25 cellular contexts compared by ENCODE assay signal in genomic region chr1:96400074-96400473, GRCh38.
"Had no signal": no experiment of that assay in that cellular context is flagged by ENCODE, and none has a peak within 500 bp of the region (broad histone marks: within the 10 kb centered on the region; RNA-seq: fewer than 3 reads in every experiment).

No MANE protein-coding gene starts in this region.

- H3K36me3 Mint-ChIP-seq: natural killer cell treated with Interleukin-12 subunit alpha and Interleukin-12 subunit beta and Interleukin-15 and Interleukin-18, amount 100 ng/mL, for 72 hours; neural progenitor cell; stimulated activated naive B cell treated with anti-CD40 and anti-IgM and Interleukin-4, amounts not matched to agents 10 μg/mL and 1 μg/mL and 100 μg/mL, for 72 hours had no signal

- H3K9ac ChIP-seq: neural progenitor cell had no signal

- H3K4me1 ChIP-seq: esophagus squamous epithelium, foreskin keratinocyte, left ventricle myocardium inferior, lower lobe of right lung, neural progenitor cell, right atrium auricular region, testis, tibial nerve, upper lobe of right lung, vagina had no signal

- DNase-seq: esophagus squamous epithelium; foreskin keratinocyte; head of caudate nucleus; kidney; left cardiac atrium; left ventricle myocardium inferior; lower lobe of right lung; mesenchymal stem cell; midbrain; nucleus accumbens; ovary; sigmoid colon; stimulated activated CD4-positive, alpha-beta T cell treated with anti-CD3 and anti-CD28 coated beads, Interleukin-2, amount 100 ng/mL, for 24 hours; stimulated activated CD4-positive, alpha-beta T cell treated with anti-CD3 and anti-CD28 coated beads, Interleukin-4, amount 100 ng/mL, for 4 hours; stimulated activated naive B cell treated with anti-CD40 and anti-IgM and Interleukin-4, amounts not matched to agents 10 μg/mL and 1 μg/mL and 100 μg/mL, for 72 hours; stimulated activated naive CD8-positive, alpha-beta T cell treated with anti-CD3 and anti-CD28 coated beads, Interleukin-15, amount 100 ng/mL, for 72 hours; testis; upper lobe of right lung had no signal

- H3K27me3 Mint-ChIP-seq: natural killer cell treated with Interleukin-12 subunit alpha and Interleukin-12 subunit beta and Interleukin-15 and Interleukin-18, amount 100 ng/mL, for 72 hours; stimulated activated naive B cell treated with anti-CD40 and anti-IgM and Interleukin-4, amounts not matched to agents 10 μg/mL and 1 μg/mL and 100 μg/mL, for 72 hours; stimulated activated naive CD8-positive, alpha-beta T cell treated with anti-CD3 and anti-CD28 coated beads, Interleukin-15, amount 100 ng/mL, for 72 hours had no signal

- H3K79me2 ChIP-seq: hepatocyte had no signal

- H3K4me3 Mint-ChIP-seq: natural killer cell treated with Interleukin-12 subunit alpha and Interleukin-12 subunit beta and Interleukin-15 and Interleukin-18, amount 100 ng/mL, for 72 hours; neural progenitor cell; stimulated activated naive B cell treated with anti-CD40 and anti-IgM and Interleukin-4, amounts not matched to agents 10 μg/mL and 1 μg/mL and 100 μg/mL, for 72 hours; stimulated activated naive CD8-positive, alpha-beta T cell treated with anti-CD3 and anti-CD28 coated beads, Interleukin-15, amount 100 ng/mL, for 72 hours had no signal

- H3K36me3 ChIP-seq: esophagus squamous epithelium, left ventricle myocardium inferior, lower lobe of right lung, neural progenitor cell, ovary, right atrium auricular region, sigmoid colon, tibial nerve, upper lobe of right lung, vagina had no signal

- H3K27ac ChIP-seq: esophagus squamous epithelium, foreskin keratinocyte, hepatocyte, left ventricle myocardium inferior, lower lobe of right lung, neural progenitor cell, ovary, right atrium auricular region, sigmoid colon, skin epidermis, testis, tibial nerve, upper lobe of right lung, vagina had no signal

- H2AFZ ChIP-seq: hepatocyte, neural progenitor cell had no signal

- H3K9me3 ChIP-seq: esophagus squamous epithelium, left ventricle myocardium inferior, lower lobe of right lung, ovary, right atrium auricular region, sigmoid colon, testis, tibial nerve, upper lobe of right lung, vagina had no signal

- H3K4me1 Mint-ChIP-seq: neural progenitor cell; stimulated activated naive B cell treated with anti-CD40 and anti-IgM and Interleukin-4, amounts not matched to agents 10 μg/mL and 1 μg/mL and 100 μg/mL, for 72 hours; stimulated activated naive CD8-positive, alpha-beta T cell treated with anti-CD3 and anti-CD28 coated beads, Interleukin-15, amount 100 ng/mL, for 72 hours had no signal

- H3K27me3 ChIP-seq: esophagus squamous epithelium, foreskin keratinocyte, hepatocyte, neural progenitor cell, ovary, right atrium auricular region, sigmoid colon, testis, tibial nerve, upper lobe of right lung, vagina had no signal

- H3K27ac Mint-ChIP-seq: natural killer cell treated with Interleukin-12 subunit alpha and Interleukin-12 subunit beta and Interleukin-15 and Interleukin-18, amount 100 ng/mL, for 72 hours; neural progenitor cell; stimulated activated naive B cell treated with anti-CD40 and anti-IgM and Interleukin-4, amounts not matched to agents 10 μg/mL and 1 μg/mL and 100 μg/mL, for 72 hours; stimulated activated naive CD8-positive, alpha-beta T cell treated with anti-CD3 and anti-CD28 coated beads, Interleukin-15, amount 100 ng/mL, for 72 hours had no signal

- H3K4me2 ChIP-seq: hepatocyte, neural progenitor cell had no signal

- H3K4me3 ChIP-seq: esophagus squamous epithelium, hepatocyte, left ventricle myocardium inferior, lower lobe of right lung, neural progenitor cell, ovary, right atrium auricular region, sigmoid colon, skin epidermis, testis, tibial nerve, upper lobe of right lung, vagina had no signal
